ENCODE assay signal across 28 cellular contexts in genomic region chr10:70978816-70979215, GRCh38.
"Had no signal": no experiment of that assay in that cellular context is flagged by ENCODE, and none has a peak within 500 bp of the region (broad histone marks: within the 10 kb centered on the region; RNA-seq: fewer than 3 reads in every experiment).

No MANE protein-coding gene starts in this region.

- H3K4me3 Mint-ChIP-seq: naive thymus-derived CD4-positive, alpha-beta T cell; natural killer cell; nephron; neural progenitor cell; stimulated activated effector memory CD8-positive, alpha-beta T cell treated with anti-CD3 and anti-CD28 coated beads, Interleukin-12 subunit alpha, Interleukin-12 subunit beta, amount 100 ng/mL, for 72 hours; stimulated activated naive B cell treated with anti-CD40 and anti-IgM and Interleukin-4, amounts not matched to agents 10 μg/mL and 1 μg/mL and 100 μg/mL, for 72 hours; stimulated activated naive CD8-positive, alpha-beta T cell treated with anti-CD3 and anti-CD28 coated beads, Interleukin-15, Interleukin-2, amounts not matched to agents 100 ng/mL and 50 ng/mL, for 24 hours had no signal

- H3K36me3 Mint-ChIP-seq: naive thymus-derived CD4-positive, alpha-beta T cell; natural killer cell; neural progenitor cell; stimulated activated effector memory CD8-positive, alpha-beta T cell treated with anti-CD3 and anti-CD28 coated beads, Interleukin-12 subunit alpha, Interleukin-12 subunit beta, amount 100 ng/mL, for 72 hours; stimulated activated naive B cell treated with anti-CD40 and anti-IgM and Interleukin-4, amounts not matched to agents 10 μg/mL and 1 μg/mL and 100 μg/mL, for 72 hours had no signal

- H3K9ac ChIP-seq: neural progenitor cell had no signal

- H3K27ac ChIP-seq: neural progenitor cell, neutrophil, pancreas, psoas muscle, right lobe of liver, sigmoid colon, stomach, thoracic aorta, thyroid gland, tibial nerve, upper lobe of left lung, uterus had no signal

- H3K36me3 ChIP-seq: neural progenitor cell, neutrophil, pancreas, right lobe of liver, sigmoid colon, stomach, thoracic aorta, thyroid gland, tibial nerve, upper lobe of left lung, uterus had no signal

- FAIRE-seq: pancreas, small intestine had no signal

- H3K27ac Mint-ChIP-seq: naive thymus-derived CD4-positive, alpha-beta T cell; natural killer cell; nephron; neural progenitor cell; progenitor cell of endocrine pancreas; stimulated activated effector memory CD8-positive, alpha-beta T cell treated with anti-CD3 and anti-CD28 coated beads, Interleukin-12 subunit alpha, Interleukin-12 subunit beta, amount 100 ng/mL, for 72 hours; stimulated activated naive B cell treated with anti-CD40 and anti-IgM and Interleukin-4, amounts not matched to agents 10 μg/mL and 1 μg/mL and 100 μg/mL, for 72 hours; stimulated activated naive CD8-positive, alpha-beta T cell treated with anti-CD3 and anti-CD28 coated beads, Interleukin-15, Interleukin-2, amounts not matched to agents 100 ng/mL and 50 ng/mL, for 24 hours had no signal

- H3K9me3 Mint-ChIP-seq: natural killer cell; stimulated activated effector memory CD8-positive, alpha-beta T cell treated with anti-CD3 and anti-CD28 coated beads, Interleukin-12 subunit alpha, Interleukin-12 subunit beta, amount 100 ng/mL, for 72 hours; stimulated activated naive CD8-positive, alpha-beta T cell treated with anti-CD3 and anti-CD28 coated beads, Interleukin-15, Interleukin-2, amounts not matched to agents 100 ng/mL and 50 ng/mL, for 24 hours had no signal

- H3K4me3 ChIP-seq: neural progenitor cell, pancreas, psoas muscle, right lobe of liver, sigmoid colon, stomach, thoracic aorta, thyroid gland, tibial nerve, upper lobe of left lung, uterus had no signal

- DNase-seq: naive thymus-derived CD4-positive, alpha-beta T cell; natural killer cell; nucleus accumbens; pancreas; psoas muscle; right cardiac atrium; right lobe of liver; sigmoid colon; small intestine; stimulated activated CD4-positive, alpha-beta T cell treated with anti-CD3 and anti-CD28 coated beads, Interleukin-15, amount 100 ng/mL, for 24 hours; stimulated activated CD4-positive, alpha-beta T cell treated with anti-CD3 and anti-CD28 coated beads, Interleukin-2, amount 100 ng/mL, for 24 hours; stimulated activated CD4-positive, alpha-beta T cell treated with anti-CD3 and anti-CD28 coated beads, Interleukin-2, amount 100 ng/mL, for 48 hours; stimulated activated CD4-positive, alpha-beta T cell treated with anti-CD3 and anti-CD28 coated beads, Interleukin-4, amount 100 ng/mL, for 24 hours; stimulated activated naive B cell treated with anti-CD40 and anti-IgM and Interleukin-4, amounts not matched to agents 10 μg/mL and 1 μg/mL and 100 μg/mL, for 72 hours; stimulated activated naive CD4-positive, alpha-beta T cell treated with Interleukin-2 at 50 U/mL for 16 hours; stomach; thyroid gland; trophoblast cell; upper lobe of left lung; uterus had no signal

- ATAC-seq: naive thymus-derived CD4-positive, alpha-beta T cell; natural killer cell; pancreas; psoas muscle; right cardiac atrium; right lobe of liver; stimulated activated effector memory CD8-positive, alpha-beta T cell treated with anti-CD3 and anti-CD28 coated beads, Interleukin-12 subunit alpha, Interleukin-12 subunit beta, amount 100 ng/mL, for 72 hours; stimulated activated naive B cell treated with anti-CD40 and anti-IgM and Interleukin-4, amounts not matched to agents 10 μg/mL and 1 μg/mL and 100 μg/mL, for 72 hours had no signal

- H3K9me3 ChIP-seq: neutrophil, pancreas, psoas muscle, right lobe of liver, sigmoid colon, thoracic aorta, thyroid gland, upper lobe of left lung, uterus had no signal

- H3K4me1 ChIP-seq: neural progenitor cell, pancreas, psoas muscle, right lobe of liver, sigmoid colon, stomach, thyroid gland, tibial nerve, upper lobe of left lung, uterus had no signal

- H3K4me1 Mint-ChIP-seq: nephron had no signal
